Comparison of ENCODE assay signal across 8 cellular contexts in genomic region chr16:71895679-71896385, GRCh38. TPM values are rescaled to one million over a fixed set of nuclear protein-coding genes. Genes with fewer than 3 reads are reported as not detected.
DNase-seq lines count a peak whose midpoint lies in the region; ATAC-seq and TF ChIP-seq lines count a peak whose summit lies in the region.

No MANE protein-coding gene starts in this region.

- H3K4me3 Mint-ChIP-seq in activated CD4-positive, alpha-beta T cell treated with anti-CD3 and anti-CD28 coated beads for 36 hours = peak overlapping the region; percentile 96

- H3K4me3 ChIP-seq in ascending aorta (peak overlapping the region; percentile 71 to 81), iPS DF 6.9 (ENCODE audit: low read length) (peak overlapping the region; percentile 68)

- no peaks in the 10 kb centered on the region for H3K27me3 Mint-ChIP-seq in activated CD4-positive, alpha-beta T cell treated with anti-CD3 and anti-CD28 coated beads for 36 hours

- POLR2A ChIA-PET in activated CD4-positive, alpha-beta T cell treated with anti-CD3 and anti-CD28 coated beads for 36 hours (lab: Charles Lee) = interaction anchor here (0.6 to 1.4 kb wide), 4 partner anchors 12 to 85 kb away, joined by 3 to 5 read pairs (median 4); partner anchors contain the start of gene ZNF821

- DNase-seq in activated CD4-positive, alpha-beta T cell treated with anti-CD3 and anti-CD28 coated beads for 36 hours = peak; percentile 50
- DNase-seq in activated CD4-positive, alpha-beta T cell treated with anti-CD3 and anti-CD28 coated beads for 1 hour = no peak
- DNase-seq in NCI-H146 treated with DMSO at 0.1 percent for 48 hours (lab: John Stamatoyannopoulos, UW; ENCODE audit: unreplicated experiment) (peak; percentile 3), ascending aorta (ENCODE audit: low spot score in 2 of 2) (no peak), iPS DF 6.9 (ENCODE audit: low read depth, low spot score) (no peak), sciatic nerve (ENCODE audit: low spot score) (peak; percentile 70)
- no peak for DNase-seq in central memory CD4-positive, alpha-beta T cell

- H3K36me3 ChIP-seq in ascending aorta (peaks cover 0 to 6% of the 10 kb centered on the region in 2 donors), iPS DF 6.9 (ENCODE audit: control insufficient read depth, insufficient read depth, low read length) (no peaks in the 10 kb centered on the region)

- no peaks in the 10 kb centered on the region for H3K9me3 Mint-ChIP-seq in activated CD4-positive, alpha-beta T cell treated with anti-CD3 and anti-CD28 coated beads for 36 hours (ENCODE audit: low read depth)

- H3K4me1 ChIP-seq in ascending aorta (peaks cover 0 to 32% of the 10 kb centered on the region in 2 donors), iPS DF 6.9 (ENCODE audit: control insufficient read depth, insufficient read depth, low read length) (peaks cover 2% of the 10 kb centered on the region; the same call in 1 of the 2 replicates)

- no CpG with 5 or more reads among the region's 44 CpGs for WGBS in iPS DF 6.9 (ENCODE audit: insufficient coverage, insufficient read length)

- H3K9me3 ChIP-seq in ascending aorta (no peaks in the 10 kb centered on the region), iPS DF 6.9 (ENCODE audit: control insufficient read depth, insufficient read depth, low read length) (no peaks in the 10 kb centered on the region)

- CTCF ChIA-PET in activated CD4-positive, alpha-beta T cell treated with anti-CD3 and anti-CD28 coated beads for 36 hours (lab: Charles Lee) = interaction anchor here (0.6 to 5.8 kb wide), 4 partner anchors 13 to 87 kb away, joined by 3 to 41 read pairs (median 10); partner anchors contain the start of genes AP1G1 and ZNF821

- ATAC-seq in activated CD4-positive, alpha-beta T cell treated with anti-CD3 and anti-CD28 coated beads for 36 hours = peak; percentile 23
- peak; percentile 22 for ATAC-seq in HG02610 (IDR thresholded peaks at IDR 0.05; ENCODE audit: unreplicated experiment)
- peak; percentile 53 for ATAC-seq in sciatic nerve

- H3K27me3 ChIP-seq in ascending aorta = no peaks in the 10 kb centered on the region
- no peaks in the 10 kb centered on the region for H3K27me3 ChIP-seq in iPS DF 6.9 (ENCODE audit: control insufficient read depth, insufficient read depth, low read length)

- intact Hi-C loops in activated CD4-positive, alpha-beta T cell treated with anti-CD3 and anti-CD28 coated beads for 36 hours (cut with DNase I, micrococcal nuclease) = loop anchor here (1.0 to 10.0 kb wide), 13 partner anchors 12 to 1095 kb away; partner anchors contain the start of genes ATXN1L (in 2 of the 2), DHX38 (in 2 of the 2), TXNL4B (in 2 of the 2) and ZNF821 (in 2 of the 2)
- intact Hi-C loops in ascending aorta (cut with DNase I) = loop anchor here (1.0 to 10.0 kb wide), 8 partner anchors 12 to 1039 kb away; partner anchors contain the start of genes AP1G1, ATXN1L, DHODH and ZNF821
- intact Hi-C loops in sciatic nerve (cut with DNase I) = no loop called here

- peaks cover 14% of the 10 kb centered on the region for H3K36me3 Mint-ChIP-seq in activated CD4-positive, alpha-beta T cell treated with anti-CD3 and anti-CD28 coated beads for 36 hours (ENCODE audit: low read depth)

- no peak for TF ChIP-seq CTCF in ascending aorta (IDR thresholded peaks at IDR 0.05)

- H3K27ac ChIP-seq in ascending aorta (peak overlapping the region; percentile 94 to 97), iPS DF 6.9 (ENCODE audit: low read length) (no peak overlapping the region)

- H3K4me1 Mint-ChIP-seq in activated CD4-positive, alpha-beta T cell treated with anti-CD3 and anti-CD28 coated beads for 36 hours = peaks cover 35% of the 10 kb centered on the region

- H3K27ac Mint-ChIP-seq in activated CD4-positive, alpha-beta T cell treated with anti-CD3 and anti-CD28 coated beads for 36 hours = peak overlapping the region; percentile 94

RNA-seq across cellular contexts. Expression of gene IST1, which starts 0.5 kb away (rescaled TPM):
- total RNA-seq in activated CD4-positive, alpha-beta T cell treated with anti-CD3 and anti-CD28 coated beads for 36 hours = 100 to 1,000 TPM; 170 to 179 TPM
- total RNA-seq in ascending aorta (116 TPM), sciatic nerve (189 TPM)

RNA-seq across cellular contexts. Expression of gene ZNF821, which starts 11.8 kb away (rescaled TPM):
- total RNA-seq in activated CD4-positive, alpha-beta T cell treated with anti-CD3 and anti-CD28 coated beads for 36 hours = 1 to 10 TPM; 6.0 to 7.7 TPM
- total RNA-seq in ascending aorta = not detected
- 6.7 TPM for total RNA-seq in sciatic nerve

RNA-seq across cellular contexts. Expression of gene ATXN1L, which starts 50.1 kb away (rescaled TPM):
- 10 to 100 TPM; 15.4 to 16.9 TPM for total RNA-seq in activated CD4-positive, alpha-beta T cell treated with anti-CD3 and anti-CD28 coated beads for 36 hours
- total RNA-seq in ascending aorta (11.8 TPM), sciatic nerve (34.4 TPM)

Comparison
In these comparisons a context has a peak if more than half of its experiments do, and no peak if none do; other contexts are left out.
1. DNase-seq: peak in activated CD4-positive, alpha-beta T cell treated with anti-CD3 and anti-CD28 coated beads for 36 hours (single experiment), NCI-H146 treated with DMSO at 0.1 percent for 48 hours (single experiment) and sciatic nerve (single experiment); none in activated CD4-positive, alpha-beta T cell treated with anti-CD3 and anti-CD28 coated beads for 1 hour (single experiment), ascending aorta (0 of 2), iPS DF 6.9 (single experiment) and central memory CD4-positive, alpha-beta T cell (single experiment).
2. Peak in every context shown above with its lines, with median percentiles within 50 percentile points of each other: ATAC-seq.